Comparison of ENCODE assay signal across 8 cellular contexts in the genomic region with DNA sequence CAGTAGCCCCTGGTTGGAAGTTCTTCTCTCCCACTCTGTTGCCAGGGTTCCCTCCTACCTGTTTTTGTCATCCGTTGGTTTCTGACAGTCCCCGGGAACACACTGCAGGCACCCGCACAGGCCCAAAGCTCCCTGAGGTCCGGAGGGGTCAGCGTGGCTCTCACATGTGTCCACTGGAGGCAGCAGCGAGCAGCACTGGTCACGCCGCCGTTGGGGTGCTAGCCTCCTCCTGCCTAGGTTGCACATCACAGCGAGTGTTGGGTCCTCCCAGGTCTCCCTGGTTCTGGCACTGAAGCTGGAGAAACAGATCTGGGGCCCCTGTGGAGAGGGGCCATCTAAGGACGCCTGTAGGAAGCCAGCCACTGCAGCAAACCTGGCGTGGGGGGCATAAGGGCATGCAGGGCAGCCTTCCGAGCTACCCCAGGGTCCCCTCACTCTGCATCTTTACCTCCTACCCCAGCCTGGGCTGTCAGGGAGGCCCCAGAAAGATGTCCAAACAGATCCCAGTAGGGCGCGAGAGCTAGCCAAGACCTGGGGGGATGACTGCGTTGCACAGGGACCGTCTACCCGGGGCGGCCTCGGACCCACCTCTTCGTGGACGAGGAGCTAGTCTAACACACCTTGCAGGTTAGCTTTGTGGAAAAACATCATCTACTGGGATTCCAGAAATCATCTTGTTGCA. TPM values are rescaled to one million over a fixed set of nuclear protein-coding genes. Genes with fewer than 3 reads are reported as not detected.
DNase-seq lines count a peak whose midpoint lies in the region; ATAC-seq and TF ChIP-seq lines count a peak whose summit lies in the region.

No MANE protein-coding gene starts in this region.

- H3K27me3 ChIP-seq in GM23248 (replicated peaks; ENCODE audit: insufficient read depth) (no peaks in the 10 kb centered on the region), esophagus muscularis mucosa (no peaks in the 10 kb centered on the region), prostate gland (replicated peaks; ENCODE audit: insufficient read depth) (no peaks in the 10 kb centered on the region)

- H3F3A ChIP-seq in GM23248 (ENCODE audit: insufficient read depth) = peaks cover 8% of the 10 kb centered on the region; the same call in 1 of the 2 replicates

- H3K9me3 ChIP-seq in GM23248 (ENCODE audit: low read depth) (no peaks in the 10 kb centered on the region), esophagus muscularis mucosa (no peaks in the 10 kb centered on the region), prostate gland (no peaks in the 10 kb centered on the region)

- H2AFZ ChIP-seq in GM23248 = no peak overlapping the region

- WGBS in GM23248 (ENCODE audit: low coverage in 1 of 2, low lambda C conversion rate in 2 of 2, missing lambda C conversion rate in 2 of 2), 2 experiments = 82 to 86% methylated on average over 22 of the region's 22 CpGs
- 64% methylated on average over 16 of the region's 22 CpGs for WGBS in esophagus muscularis mucosa
- WGBS in prostate gland = 73% methylated on average over 22 of the region's 22 CpGs

- TF ChIP-seq POLR2A in esophagus muscularis mucosa (IDR thresholded peaks at IDR 0.05; ENCODE audit: low read depth) = no peak
- no peak for TF ChIP-seq POLR2A in prostate gland (IDR thresholded peaks at IDR 0.05)

- intact Hi-C loops in esophagus muscularis mucosa (cut with DNase I) = no loop called here
- intact Hi-C loops in prostate gland (cut with DNase I) = no loop called here

- ATAC-seq in HG02759 (IDR thresholded peaks at IDR 0.05; ENCODE audit: unreplicated experiment) (no peak), HG02973 (IDR thresholded peaks at IDR 0.05; ENCODE audit: unreplicated experiment) (no peak), GM18519 (IDR thresholded peaks at IDR 0.05; ENCODE audit: low FRiP score, unreplicated experiment) (no peak)

- no peak for TF ChIP-seq EP300 in esophagus muscularis mucosa (IDR thresholded peaks at IDR 0.05)

- in situ Hi-C loops in GM23248 (cut with MboI) = loop anchor here (10.0 kb wide), 1 partner anchor 136 kb away; no protein-coding TSS in a partner anchor

- H3K79me2 ChIP-seq in GM23248 (ENCODE audit: insufficient read depth) = no peaks in the 10 kb centered on the region

- no peak overlapping the region for H3K9ac ChIP-seq in GM23248

- peak; percentile 27 for DNase-seq in GM23248
- no peak for DNase-seq in esophagus muscularis mucosa (ENCODE audit: extremely low spot score)
- no peak for DNase-seq in prostate gland (ENCODE audit: low spot score)
- no peak for DNase-seq in NCI-H2081 treated with DMSO at 0.1 percent for 48 hours (lab: John Stamatoyannopoulos, UW)

- no peaks in the 10 kb centered on the region for H3K9me2 ChIP-seq in GM23248 (ENCODE audit: insufficient read depth)

- no peaks in the 10 kb centered on the region for H3K36me3 ChIP-seq in GM23248 (ENCODE audit: low read depth)
- peaks cover 6 to 44% (median 26%) of the 10 kb centered on the region in 4 donors for H3K36me3 ChIP-seq in esophagus muscularis mucosa
- no peaks in the 10 kb centered on the region for H3K36me3 ChIP-seq in prostate gland

- no peaks in the 10 kb centered on the region for H4K20me1 ChIP-seq in GM23248 (ENCODE audit: insufficient read depth)

- peak; percentile 66 for TF ChIP-seq CTCF in VCaP (conservative IDR thresholded peaks at IDR 0.05)
- TF ChIP-seq CTCF in esophagus muscularis mucosa (IDR thresholded peaks at IDR 0.05) = peak in 2 of 3 experiments; percentile 35 to 57
- TF ChIP-seq CTCF in prostate gland (IDR thresholded peaks at IDR 0.05) = peak in 3 of 4 experiments; percentile 12 to 40 (median 15)

- H3K4me2 ChIP-seq in GM23248 (ENCODE audit: unreplicated experiment) = no peak overlapping the region

- no peaks in the 10 kb centered on the region for H3K4me1 ChIP-seq in GM23248 (ENCODE audit: insufficient read depth)
- H3K4me1 ChIP-seq in esophagus muscularis mucosa = peaks cover 0 to 3% (median 0%) of the 10 kb centered on the region in 4 donors
- no peaks in the 10 kb centered on the region for H3K4me1 ChIP-seq in prostate gland (replicated peaks)

- no peak overlapping the region for H3K4me3 ChIP-seq in GM23248
- no peak overlapping the region for H3K4me3 ChIP-seq in esophagus muscularis mucosa
- H3K4me3 ChIP-seq in prostate gland = no peak overlapping the region

- H3K27ac ChIP-seq in GM23248 (no peak overlapping the region), VCaP (no peak overlapping the region), esophagus muscularis mucosa (replicated peaks in 1 of 4) (no peak overlapping the region), prostate gland (no peak overlapping the region)

RNA-seq across cellular contexts. Expression of a gene that starts 28.9 kb away (rescaled TPM):
- 7.5 and 11.1 TPM in 2 replicates for total RNA-seq in GM23248 (2014; rRNA removed; shearing (Covaris generic))
- 9.6 and 11.5 TPM in 2 replicates for polyA plus RNA-seq in GM23248 (2016; fragmentation: Nextera tagmentation; extraction: Ambion mirVana)
- 10 to 100 TPM in 2 of 4 donors, 1 to 10 TPM in 2; 5.8 to 19.1 (median 9.5) TPM for total RNA-seq in esophagus muscularis mucosa
- total RNA-seq in prostate gland = 10 to 100 TPM; 11.4 to 22.9 TPM

RNA-seq across cellular contexts. Expression of a gene that starts 36.1 kb away (rescaled TPM):
- total RNA-seq in GM23248 (2014; rRNA removed; shearing (Covaris generic)) = 2.4 and 5.8 TPM in 2 replicates
- 0.66 TPM in 2 replicates for polyA plus RNA-seq in GM23248 (2016; fragmentation: Nextera tagmentation; extraction: Ambion mirVana)
- total RNA-seq in esophagus muscularis mucosa (10 to 100 TPM; 11.8 to 25.5 (median 14.3) TPM), prostate gland (10 to 100 TPM; 27.5 to 36.6 TPM)

RNA-seq across cellular contexts. Expression of a gene that starts 53.2 kb away (rescaled TPM):
- total RNA-seq in GM23248 (2014; rRNA removed; shearing (Covaris generic)) = 7.1 and 9.8 TPM in 2 replicates
- polyA plus RNA-seq in GM23248 (2016; fragmentation: Nextera tagmentation; extraction: Ambion mirVana) = 8.8 TPM in 2 replicates
- total RNA-seq in esophagus muscularis mucosa (10 to 100 TPM in 1 of 4 donors, 1 to 10 TPM in 3; 4.8 to 10.9 (median 7.8) TPM), prostate gland (10 to 100 TPM in 1 of 2 donors, 1 to 10 TPM in 1; 7.2 to 21.5 TPM)

Comparison
In these comparisons a context has a peak if more than half of its experiments do, and no peak if none do; other contexts are left out.
1. CTCF ChIP-seq: peak in every context shown above with its lines; median percentile 66 in VCaP; 46 in esophagus muscularis mucosa; 15 in prostate gland.